Comparison of ENCODE assay signal across 8 cellular contexts in genomic region chr14:49892301-49892635, GRCh38. TPM values are rescaled to one million over a fixed set of nuclear protein-coding genes. Genes with fewer than 3 reads are reported as not detected.
DNase-seq lines count a peak whose midpoint lies in the region; ATAC-seq and TF ChIP-seq lines count a peak whose summit lies in the region.

No MANE protein-coding gene starts in this region.

- DNase-seq in Daoy (ENCODE audit: low read depth) = peak; percentile 75
- DNase-seq in KG1 (lab: John Stamatoyannopoulos, UW) = peak; percentile 54
- peak; percentile 80 for DNase-seq in RPMI7951 (ENCODE audit: low read depth)
- DNase-seq in ascending aorta (ENCODE audit: low spot score in 2 of 2) = peak in 1 of 2 donors; percentile 87
- peak; percentile 81 for DNase-seq in right atrium auricular region (ENCODE audit: low spot score)
- DNase-seq in progenitor cell of endocrine pancreas (ENCODE audit: low spot score, unreplicated experiment) = no peak

- H3K27ac Mint-ChIP-seq in progenitor cell of endocrine pancreas = peak overlapping the region; percentile 99

- H3K27me3 Mint-ChIP-seq in progenitor cell of endocrine pancreas = no peaks in the 10 kb centered on the region

- H3K4me1 ChIP-seq in ascending aorta = peaks cover 0 to 25% of the 10 kb centered on the region in 2 donors
- H3K4me1 ChIP-seq in right atrium auricular region = peaks cover 0 to 36% of the 10 kb centered on the region in 2 donors

- peaks cover 0 to 19% of the 10 kb centered on the region in 2 donors for H3K36me3 ChIP-seq in ascending aorta
- peaks cover 21% of the 10 kb centered on the region for H3K36me3 ChIP-seq in right atrium auricular region

- H3K36me3 Mint-ChIP-seq in progenitor cell of endocrine pancreas (ENCODE audit: insufficient read depth) = peaks cover 11% of the 10 kb centered on the region

- H3K9me3 ChIP-seq in ascending aorta = no peaks in the 10 kb centered on the region
- H3K9me3 ChIP-seq in right atrium auricular region = no peaks in the 10 kb centered on the region

- H3K9me3 Mint-ChIP-seq in progenitor cell of endocrine pancreas (ENCODE audit: low read depth) = no peaks in the 10 kb centered on the region

- intact Hi-C loops in ascending aorta (cut with DNase I) = loop anchor here (1.0 to 2.0 kb wide), 5 partner anchors 24 to 213 kb away; no protein-coding TSS in a partner anchor

- H3K4me3 Mint-ChIP-seq in progenitor cell of endocrine pancreas (ENCODE audit: low read depth) = peak overlapping the region; percentile 88

- H3K27ac ChIP-seq in ascending aorta (peak overlapping the region; percentile 100), right atrium auricular region (peak overlapping the region; percentile 100)

- TF ChIP-seq CTCF in ascending aorta (IDR thresholded peaks at IDR 0.05) (no peak), right atrium auricular region (IDR thresholded peaks at IDR 0.05) (no peak), progenitor cell of endocrine pancreas (IDR thresholded peaks at IDR 0.05; ENCODE audit: unreplicated experiment) (no peak)

- peaks cover 27% of the 10 kb centered on the region for H3K4me1 Mint-ChIP-seq in progenitor cell of endocrine pancreas (ENCODE audit: low read depth)

- H3K4me3 ChIP-seq in ascending aorta (peak overlapping the region; percentile 85 to 95), right atrium auricular region (peak overlapping the region; percentile 99 to 100)

- ATAC-seq in GM21529 (IDR thresholded peaks at IDR 0.05; ENCODE audit: unreplicated experiment) (peak; percentile 38), HG02610 (IDR thresholded peaks at IDR 0.05; ENCODE audit: unreplicated experiment) (no peak)

- H3K27me3 ChIP-seq in ascending aorta (no peaks in the 10 kb centered on the region), right atrium auricular region (no peaks in the 10 kb centered on the region)

RNA-seq across cellular contexts. Expression of gene ARF6, which starts 0.6 kb away (rescaled TPM):
- 53.5 and 63.9 TPM in 2 replicates for total RNA-seq in Daoy (2014; rRNA removed; shearing (Covaris generic))
- 48.4 and 51.5 TPM in 2 replicates for total RNA-seq in RPMI7951 (2014; rRNA removed; shearing (Covaris generic))
- total RNA-seq in ascending aorta = 31.5 TPM
- 10 to 100 TPM; 21.4 to 25.1 TPM for total RNA-seq in right atrium auricular region
- 49.8 and 49.9 TPM in 2 replicates for total RNA-seq in progenitor cell of endocrine pancreas

RNA-seq across cellular contexts. Expression of gene NEMF, which starts 39.7 kb away (rescaled TPM):
- total RNA-seq in Daoy (2014; rRNA removed; shearing (Covaris generic)) = 68.1 and 69.6 TPM in 2 replicates
- total RNA-seq in RPMI7951 (2014; rRNA removed; shearing (Covaris generic)) = 31.4 and 49.5 TPM in 2 replicates
- total RNA-seq in ascending aorta = 14.6 TPM
- 10 to 100 TPM; 43.9 to 45.2 TPM for total RNA-seq in right atrium auricular region
- 86.1 and 86.8 TPM in 2 replicates for total RNA-seq in progenitor cell of endocrine pancreas
